9 cellular contexts compared by ENCODE assay signal in genomic region chr7:106858618-106859532, GRCh38. TPM values are rescaled to one million over a fixed set of nuclear protein-coding genes. Genes with fewer than 3 reads are reported as not detected.
A peak's percentile ranks its signal among the peaks of the same experiment; 100 is the strongest.
DNase-seq lines count a peak whose midpoint lies in the region; TF ChIP-seq lines count a peak whose summit lies in the region.
"Had no signal": no experiment of that assay in that cellular context is flagged by ENCODE, and none has a peak within 500 bp of the region (broad histone marks: within the 10 kb centered on the region; RNA-seq: fewer than 3 reads in every experiment).

No MANE protein-coding gene starts in this region.

- H3K18ac ChIP-seq in neuronal stem cell (ENCODE audit: low read length), result no peak overlapping the region

- no peak overlapping the region for H3K23ac ChIP-seq in neuronal stem cell (ENCODE audit: low read depth, low read length, poor library complexity)

- peak overlapping the region in 2 of 11 experiments; percentile 6 to 20; a peak in 3 of 22 replicates for H3K27ac ChIP-seq in BLaER1 treated with 17β-estradiol and CSF1 and Interleukin-3, amounts not matched to agents 10 nM and 100 nM
- H3K27ac ChIP-seq in HL-60 (replicated peaks), result no peak overlapping the region
- H3K27ac ChIP-seq in A673 (ENCODE audit: low read depth, low read length, poor library complexity, severe bottlenecking), result no peak overlapping the region
- no peak overlapping the region for H3K27ac ChIP-seq in neuronal stem cell (replicated peaks; ENCODE audit: low read length)

- H4K91ac ChIP-seq in neuronal stem cell (ENCODE audit: low read depth, low read length, poor library complexity), result no peak overlapping the region

- DNase-seq in HL-60 (ENCODE audit: low read depth in 1 of 2, low spot score in 1 of 2), result peak; percentile 80
- peak; percentile 38 for DNase-seq in SW480 (ENCODE audit: low spot score)
- peak; percentile 39 for DNase-seq in left kidney (ENCODE audit: low read depth, low spot score)
- DNase-seq in activated CD4-positive, alpha-beta T cell treated with anti-CD3 and anti-CD28 coated beads, Interleukin-2, amount 50 U/mL, for 48 hours, result no peak
- no peak for DNase-seq in activated CD8-positive, alpha-beta memory T cell treated with anti-CD3 and anti-CD28 coated beads for 24 hours
- DNase-seq in A673 (ENCODE audit: low spot score), result no peak
- no peak for DNase-seq in neuronal stem cell (ENCODE audit: low spot score)
- DNase-seq: DND-41 had no signal

- peaks cover 32 to 46% (median 42%) of the 10 kb centered on the region in 11 experiments for H3K9me3 ChIP-seq in BLaER1 treated with 17β-estradiol and CSF1 and Interleukin-3, amounts not matched to agents 10 nM and 100 nM (replicated peaks in 1 of 11)
- H3K9me3 ChIP-seq in A673 (ENCODE audit: low read depth, low read length, poor library complexity, severe bottlenecking), result no peaks in the 10 kb centered on the region
- no peaks in the 10 kb centered on the region for H3K9me3 ChIP-seq in neuronal stem cell (replicated peaks in 1 of 2; ENCODE audit: control insufficient read depth in 2 of 2, insufficient read depth in 1 of 2, low read depth in 1 of 2, low read length in 2 of 2)

- no peak overlapping the region for H2AK5ac ChIP-seq in neuronal stem cell (ENCODE audit: low read depth, low read length)

- H3K9ac ChIP-seq in BLaER1 treated with 17β-estradiol and CSF1 and Interleukin-3, amounts not matched to agents 10 nM and 100 nM, result no peak overlapping the region
- no peak overlapping the region for H3K9ac ChIP-seq in neuronal stem cell (ENCODE audit: low read depth, low read length, poor library complexity)

- H3K4me3 ChIP-seq in BLaER1 treated with 17β-estradiol and CSF1 and Interleukin-3, amounts not matched to agents 10 nM and 100 nM, result peak overlapping the region in 2 of 10 experiments; percentile 0 to 4; a peak in 1 of 20 replicates
- H3K4me3 ChIP-seq in HL-60 (replicated peaks; ENCODE audit: insufficient read depth, low read length) (no peak overlapping the region), A673 (ENCODE audit: low read depth, low read length, poor library complexity, severe bottlenecking) (no peak overlapping the region), neuronal stem cell (ENCODE audit: low read length in 2 of 2) (no peak overlapping the region)

- no peak overlapping the region for H2BK15ac ChIP-seq in neuronal stem cell (ENCODE audit: low read length)

- BruUV-seq in A673 (replicated peaks; lab: Mats Ljungman, UMichigan), result no TSS peak

- no peaks in the 10 kb centered on the region for H3K27me3 ChIP-seq in BLaER1 treated with 17β-estradiol and CSF1 and Interleukin-3, amounts not matched to agents 10 nM and 100 nM
- no peaks in the 10 kb centered on the region for H3K27me3 ChIP-seq in HL-60 (ENCODE audit: insufficient read depth, poor library complexity, severe bottlenecking)
- no peaks in the 10 kb centered on the region for H3K27me3 ChIP-seq in A673 (replicated peaks; ENCODE audit: insufficient read depth, low read depth, low read length, poor library complexity)
- no peaks in the 10 kb centered on the region for H3K27me3 ChIP-seq in neuronal stem cell (ENCODE audit: control insufficient read depth in 3 of 3, insufficient read depth in 3 of 3, low read depth in 1 of 3, low read length in 3 of 3)

- no peaks in the 10 kb centered on the region for H4K20me1 ChIP-seq in BLaER1 treated with 17β-estradiol and CSF1 and Interleukin-3, amounts not matched to agents 10 nM and 100 nM

- no peak overlapping the region for H2BK120ac ChIP-seq in neuronal stem cell (ENCODE audit: low read depth, low read length)

- POLR2A ChIA-PET in A673 (lab: Charles Lee; ENCODE audit: low non-redundant PET), result no interaction called here

- peak overlapping the region; percentile 8 to 47 (median 25); a peak in 16 of 22 replicates for H3K4me2 ChIP-seq in BLaER1 treated with 17β-estradiol and CSF1 and Interleukin-3, amounts not matched to agents 10 nM and 100 nM
- H3K4me2 ChIP-seq in neuronal stem cell (ENCODE audit: insufficient read depth, low read length, poor library complexity, severe bottlenecking), result no peak overlapping the region

- intact Hi-C loops in A673 (cut with micrococcal nuclease; ENCODE audit: unreplicated experiment), result no loop called here

- no peak overlapping the region for H2AFZ ChIP-seq in neuronal stem cell (ENCODE audit: low read length)

- H3K79me1 ChIP-seq in neuronal stem cell (ENCODE audit: low read depth, low read length), result no peaks in the 10 kb centered on the region

- H3K36me3 ChIP-seq in BLaER1 treated with 17β-estradiol and CSF1 and Interleukin-3, amounts not matched to agents 10 nM and 100 nM, result peaks cover 0 to 7% (median 0%) of the 10 kb centered on the region in 11 experiments; a peak in 2 of 22 replicates
- no peaks in the 10 kb centered on the region for H3K36me3 ChIP-seq in A673 (ENCODE audit: insufficient read depth, low read length, poor library complexity, severe bottlenecking)
- H3K36me3 ChIP-seq in neuronal stem cell (replicated peaks in 1 of 2; ENCODE audit: control insufficient read depth in 2 of 2, insufficient read depth in 2 of 2, low read length in 2 of 2), result no peaks in the 10 kb centered on the region

- CTCF ChIA-PET in A673 (lab: Charles Lee), result no interaction called here

- H3K14ac ChIP-seq in neuronal stem cell (ENCODE audit: low read length), result no peak overlapping the region

- H2BK12ac ChIP-seq in neuronal stem cell (ENCODE audit: low read length), result no peak overlapping the region

- TF ChIP-seq CTCF in HL-60 (IDR thresholded peaks at IDR 0.05; ENCODE audit: insufficient read depth, low read length) (no peak), A673 (conservative IDR thresholded peaks at IDR 0.05; ENCODE audit: low read depth, low read length) (no peak)

- H3K4me1 ChIP-seq in BLaER1 treated with 17β-estradiol and CSF1 and Interleukin-3, amounts not matched to agents 10 nM and 100 nM, result peaks cover 35 to 50% (median 38%) of the 10 kb centered on the region in 10 experiments
- peaks cover 21% of the 10 kb centered on the region for H3K4me1 ChIP-seq in A673 (ENCODE audit: insufficient read depth, low read length, poor library complexity, severe bottlenecking)
- H3K4me1 ChIP-seq in neuronal stem cell (ENCODE audit: control insufficient read depth in 2 of 2, insufficient read depth in 1 of 2, low read depth in 1 of 2, low read length in 2 of 2), result peaks cover 0 to 2% of the 10 kb centered on the region in 2 donors

- no peak overlapping the region for H3K4ac ChIP-seq in neuronal stem cell (ENCODE audit: low read length)

- no peak overlapping the region for H2BK5ac ChIP-seq in neuronal stem cell (ENCODE audit: low read length)

- H4K8ac ChIP-seq in neuronal stem cell (ENCODE audit: low read depth, low read length), result no peak overlapping the region

- WGBS in neuronal stem cell (ENCODE audit: extremely low coverage in 2 of 2, insufficient read length in 2 of 2, insufficient replicate concordance in 1 of 2), 2 donors, result no CpG with 5 or more reads among the region's 10 CpGs

RNA-seq across cellular contexts. Expression of gene PIK3CG, which starts 6.2 kb away (rescaled TPM):
- 13.4 and 13.7 TPM in 2 replicates for total RNA-seq in A673 (2021)
- polyA plus RNA-seq in neuronal stem cell (2013, experiment 1 of 2), result not detected
- polyA plus RNA-seq in neuronal stem cell (2013, experiment 2 of 2), result not detected

Comparison
In these comparisons a context has a peak if more than half of its experiments do, and no peak if none do; other contexts are left out.
1. DNase-seq: peak in HL-60 (2 of 2), SW480 (single experiment) and left kidney (single experiment); none in activated CD4-positive, alpha-beta T cell treated with anti-CD3 and anti-CD28 coated beads, Interleukin-2, amount 50 U/mL, for 48 hours (0 of 2), activated CD8-positive, alpha-beta memory T cell treated with anti-CD3 and anti-CD28 coated beads for 24 hours (single experiment), A673 (single experiment) and neuronal stem cell (single experiment).